ENCODE assay signal across 8 cellular contexts in genomic region chr5:176609724-176610429, GRCh38. TPM values are rescaled to one million over a fixed set of nuclear protein-coding genes. Genes with fewer than 3 reads are reported as not detected.
DNase-seq lines count a peak whose midpoint lies in the region; ATAC-seq, FAIRE-seq and TF ChIP-seq lines count a peak whose summit lies in the region.

Gene GPRIN1, minus strand, starts transcription at chr5:176610156. Its CDS starts 10,322 bp downstream, at chr5:176599834.

- H3K9me3 ChIP-seq in pancreas = no peaks in the 10 kb centered on the region

- intact Hi-C loops in pancreas (cut with DNase I) = no loop called here

- H3K4me3 ChIP-seq in pancreas = peak within 1 kb of the TSS; percentile 29 to 69 (median 43)

- no peak within 1 kb of the TSS for H3K27ac ChIP-seq in pancreas

- H3K36me3 ChIP-seq in pancreas = no peaks in the 10 kb centered on the region

- DNase-seq in COLO829 (ENCODE audit: low spot score) = peak; percentile 42
- peak; percentile 45 for DNase-seq in activated T-helper 9 cell treated with anti-CD3 and anti-CD28 coated beads, Interleukin-2, amount 50 U/mL, for 16 hours (ENCODE audit: low read depth)
- DNase-seq in germinal center (ENCODE audit: low spot score) = peak; percentile 88
- DNase-seq in pancreas = peak in 5 of 6 donors; percentile 23 to 88 (median 51)
- DNase-seq in amniotic stem cell (lab: John Stamatoyannopoulos, UW) = no peak

- no peaks in the 10 kb centered on the region for H3K4me1 ChIP-seq in pancreas

- FAIRE-seq in pancreas (lab: Jason Lieb, UNC) = no peak

- no peaks in the 10 kb centered on the region for H3K27me3 ChIP-seq in pancreas

- WGBS in pancreas, 2 donors = 0 to 1% methylated on average over 54 to 100 of the region's 100 CpGs

- ATAC-seq in GM19372 (IDR thresholded peaks at IDR 0.05; ENCODE audit: low read depth, unreplicated experiment) (peak; percentile 81), HG03457 (IDR thresholded peaks at IDR 0.05; ENCODE audit: unreplicated experiment) (peak; percentile 61), pancreas (peak; percentile 84 to 94 (median 90))

- TF ChIP-seq CTCF in pancreas (IDR thresholded peaks at IDR 0.05) = no peak

TF ChIP-seq in PFSK-1, 5 proteins besides CTCF, POLR2A, EP300 and RAD21:
- TF ChIP-seq REST (IDR thresholded peaks at IDR 0.05; ENCODE audit: insufficient read depth in 1 of 2, low read depth in 2 of 2, low read length in 2 of 2) (peak; percentile 83 to 92), TAF1 (IDR thresholded peaks at IDR 0.05; ENCODE audit: borderline replicate concordance, insufficient read depth, low read length) (no peak)
TF ChIP-seq in PFSK-1: peak in this region for 1.

RNA-seq across cellular contexts. Expression of gene GPRIN1, which starts in this region (rescaled TPM):
- 4.3 TPM for polyA plus RNA-seq in PFSK-1 (2012; ENCODE audit: insufficient read length, low read depth)
- total RNA-seq in pancreas = 1 to 10 TPM in 2 of 6 donors, under 1 TPM in 4; 0.23 to 1.1 (median 0.42) TPM
- polyA plus RNA-seq in pancreas = 1 to 10 TPM in 1 of 2 donors, under 1 TPM in 1; 0.72 to 3.2 TPM
